In the genomic region with DNA sequence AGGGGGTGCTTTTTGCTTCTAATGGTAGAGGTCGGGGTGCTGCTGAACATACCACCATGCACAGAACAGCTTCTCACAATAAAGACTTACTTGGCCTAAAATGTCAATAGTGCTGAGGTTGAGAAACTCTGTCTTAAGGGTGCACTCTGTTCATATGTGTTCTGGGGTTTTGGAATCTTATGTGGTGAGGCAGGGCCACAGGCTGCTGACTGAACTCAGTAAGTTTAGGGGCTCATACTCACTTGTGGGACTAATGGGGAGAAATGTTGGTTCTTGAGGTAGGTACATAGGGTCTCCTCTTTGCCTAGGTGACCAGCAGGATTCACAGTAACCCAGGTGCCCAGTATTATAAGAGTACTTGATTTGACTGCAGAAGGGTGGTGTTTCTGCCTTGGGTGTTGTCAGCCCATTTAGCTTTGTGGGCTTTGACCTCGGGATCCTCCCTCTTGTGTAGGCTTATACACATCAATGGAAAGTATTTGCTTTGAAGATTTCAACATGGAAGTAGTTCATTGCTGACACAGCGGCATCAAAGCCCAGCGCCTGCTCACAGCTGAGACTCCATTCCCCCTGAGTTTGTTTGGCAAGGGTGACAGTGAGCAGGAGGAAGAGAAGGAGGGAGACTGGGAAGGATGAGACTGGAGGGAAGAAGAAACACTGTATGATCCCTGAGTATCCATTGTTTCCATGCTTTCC, we compare ENCODE assay signal across 14 cellular contexts. TPM values are rescaled to one million over a fixed set of nuclear protein-coding genes. Genes with fewer than 3 reads are reported as not detected.
DNase-seq lines count a peak whose midpoint lies in the region; ATAC-seq and TF ChIP-seq lines count a peak whose summit lies in the region.
"Had no signal": no experiment of that assay in that cellular context is flagged by ENCODE, and none has a peak within 500 bp of the region (broad histone marks: within the 10 kb centered on the region; RNA-seq: fewer than 3 reads in every experiment).

No MANE protein-coding gene starts in this region.

- no peaks in the 10 kb centered on the region for H3K9me2 ChIP-seq in Karpas-422 (replicated peaks; ENCODE audit: insufficient read depth, low read length)

- H3K23ac ChIP-seq in trophoblast cell (ENCODE audit: low read length) (no peak overlapping the region), neuronal stem cell (ENCODE audit: low read depth, low read length, poor library complexity) (no peak overlapping the region)

- H4K91ac ChIP-seq in trophoblast cell (ENCODE audit: low read depth, low read length) (no peak overlapping the region), neuronal stem cell (ENCODE audit: low read depth, low read length, poor library complexity) (no peak overlapping the region)

- DNase-seq in CD8-positive, alpha-beta T cell, result peak in 4 of 7 experiments; percentile 25 to 58 (median 40)
- DNase-seq in Karpas-422, result no peak
- DNase-seq in activated naive CD4-positive, alpha-beta T cell treated with anti-CD3 and anti-CD28 coated beads, Interleukin-2, amount 50 U/mL, for 72 hours (ENCODE audit: low spot score in 2 of 2), result no peak
- DNase-seq in trophoblast cell, result no peak
- no peak for DNase-seq in mesenteric fat pad (ENCODE audit: low spot score)
- no peak for DNase-seq in neuronal stem cell (ENCODE audit: low spot score)
- DNase-seq in foreskin melanocyte, result no peak
- DNase-seq: anterior cingulate cortex, H9, left lung, NCI-H187 treated with DMSO at 0.1 percent for 48 hours, pancreas, SJCRH30 had no signal

- no peak overlapping the region for H4K8ac ChIP-seq in trophoblast cell (ENCODE audit: low read depth, low read length)
- no peak overlapping the region for H4K8ac ChIP-seq in neuronal stem cell (ENCODE audit: low read depth, low read length)

- ATAC-seq in CD8-positive, alpha-beta T cell, result peak; percentile 51
- ATAC-seq in activated naive CD4-positive, alpha-beta T cell treated with anti-CD3 and anti-CD28 coated beads, Interleukin-2, amount 50 U/mL, for 72 hours, result peak; percentile 39 to 55
- ATAC-seq: activated CD4-positive, CD25-positive, alpha-beta regulatory T cell treated with anti-CD3 and anti-CD28 coated beads, Interleukin-2, amount 50 U/mL, for 24 hours; left lung; pancreas had no signal

- H3K9ac ChIP-seq in Karpas-422 (ENCODE audit: low read length) (no peak overlapping the region), trophoblast cell (ENCODE audit: low read length) (no peak overlapping the region), neuronal stem cell (ENCODE audit: low read depth, low read length, poor library complexity) (no peak overlapping the region)

- peaks cover 45% of the 10 kb centered on the region for H3K36me3 Mint-ChIP-seq in CD8-positive, alpha-beta T cell
- peaks cover 27 to 31% of the 10 kb centered on the region in 2 donors for H3K36me3 Mint-ChIP-seq in activated naive CD4-positive, alpha-beta T cell treated with anti-CD3 and anti-CD28 coated beads, Interleukin-2, amount 50 U/mL, for 72 hours

- peaks cover 3% of the 10 kb centered on the region; the same call in 1 of the 2 replicates for H4K20me1 ChIP-seq in Karpas-422 (ENCODE audit: insufficient read depth, low read depth, low read length)

- TF ChIP-seq CTCF in CD8-positive, alpha-beta T cell (IDR thresholded peaks at IDR 0.05), result no peak

- H2AFZ ChIP-seq in Karpas-422 (ENCODE audit: low read length), result no peak overlapping the region
- no peak overlapping the region for H2AFZ ChIP-seq in trophoblast cell (ENCODE audit: insufficient read depth, low read length, poor library complexity)
- no peak overlapping the region for H2AFZ ChIP-seq in neuronal stem cell (ENCODE audit: low read length)

- CTCF ChIA-PET in CD8-positive, alpha-beta T cell (lab: Charles Lee), result interaction anchor here (1.0 to 20.0 kb wide), 5 partner anchors 15 to 47 kb away, joined by 3 to 332 read pairs (median 4); a partner anchor contains a TSS

- H3K4me1 Mint-ChIP-seq in CD8-positive, alpha-beta T cell (ENCODE audit: low read depth), result peaks cover 72% of the 10 kb centered on the region

- H3K4me1 ChIP-seq in CD8-positive, alpha-beta T cell (ENCODE audit: insufficient read depth, low read length), result peaks cover 79% of the 10 kb centered on the region
- H3K4me1 ChIP-seq in Karpas-422 (ENCODE audit: low read length) (peaks cover 75% of the 10 kb centered on the region), trophoblast cell (ENCODE audit: control insufficient read depth in 1 of 2, insufficient read depth in 2 of 2, low read length in 2 of 2) (peaks cover 6 to 8% of the 10 kb centered on the region in 2 experiments), neuronal stem cell (ENCODE audit: control insufficient read depth in 2 of 2, insufficient read depth in 1 of 2, low read depth in 1 of 2, low read length in 2 of 2) (no peaks in the 10 kb centered on the region)
- H3K4me1 ChIP-seq: pancreas had no signal

- no peaks in the 10 kb centered on the region for H3K9me3 ChIP-seq in CD8-positive, alpha-beta T cell (ENCODE audit: low read length)
- no peaks in the 10 kb centered on the region for H3K9me3 ChIP-seq in Karpas-422 (ENCODE audit: low read length)
- H3K9me3 ChIP-seq in trophoblast cell (ENCODE audit: insufficient read depth, low read depth, low read length), result peaks cover 2% of the 10 kb centered on the region
- H3K9me3 ChIP-seq in neuronal stem cell (replicated peaks in 1 of 2; ENCODE audit: control insufficient read depth in 2 of 2, insufficient read depth in 1 of 2, low read depth in 1 of 2, low read length in 2 of 2), result no peaks in the 10 kb centered on the region
- H3K9me3 ChIP-seq: left lung, pancreas, SJCRH30 had no signal

- no peak overlapping the region for H2BK12ac ChIP-seq in trophoblast cell (ENCODE audit: low read length)
- no peak overlapping the region for H2BK12ac ChIP-seq in neuronal stem cell (ENCODE audit: low read length)

- no peaks in the 10 kb centered on the region for H3K27me3 ChIP-seq in CD8-positive, alpha-beta T cell (ENCODE audit: insufficient read depth, low read length)
- H3K27me3 ChIP-seq in Karpas-422 (ENCODE audit: low read length) (no peaks in the 10 kb centered on the region), trophoblast cell (ENCODE audit: insufficient read depth, low read length) (no peaks in the 10 kb centered on the region), neuronal stem cell (ENCODE audit: control insufficient read depth in 3 of 3, insufficient read depth in 3 of 3, low read depth in 1 of 3, low read length in 3 of 3) (no peaks in the 10 kb centered on the region)
- H3K27me3 ChIP-seq: left lung, pancreas, SJCRH30 had no signal

- H3K14ac ChIP-seq in trophoblast cell (ENCODE audit: low read length), result no peak overlapping the region
- no peak overlapping the region for H3K14ac ChIP-seq in neuronal stem cell (ENCODE audit: low read length)

- peak overlapping the region; percentile 5 for H3K4me3 ChIP-seq in CD8-positive, alpha-beta T cell (ENCODE audit: low read depth, low read length)
- H3K4me3 ChIP-seq in Karpas-422 (ENCODE audit: low read length) (no peak overlapping the region), trophoblast cell (ENCODE audit: low read depth, low read length) (no peak overlapping the region), neuronal stem cell (ENCODE audit: low read length in 2 of 2) (no peak overlapping the region)
- H3K4me3 ChIP-seq: left lung, pancreas, SJCRH30 had no signal

- H3K4me2 ChIP-seq in Karpas-422 (ENCODE audit: low read depth, low read length, poor library complexity, severe bottlenecking), result peak overlapping the region; percentile 85
- H3K4me2 ChIP-seq in trophoblast cell (ENCODE audit: low read length), result no peak overlapping the region
- H3K4me2 ChIP-seq in neuronal stem cell (ENCODE audit: insufficient read depth, low read length, poor library complexity, severe bottlenecking), result no peak overlapping the region

- peak overlapping the region; percentile 66 for H3K4me3 Mint-ChIP-seq in CD8-positive, alpha-beta T cell
- H3K4me3 Mint-ChIP-seq: H9 had no signal

- intact Hi-C loops in CD8-positive, alpha-beta T cell (cut with DNase I, micrococcal nuclease), result no loop called here

- H3K36me3 ChIP-seq in CD8-positive, alpha-beta T cell (ENCODE audit: insufficient read depth, low read length), result no peaks in the 10 kb centered on the region
- H3K36me3 ChIP-seq in Karpas-422 (ENCODE audit: insufficient read depth, low read length) (peaks cover 3% of the 10 kb centered on the region; the same call in 1 of the 2 replicates), trophoblast cell (ENCODE audit: control insufficient read depth in 1 of 2, insufficient read depth in 2 of 2, low read length in 2 of 2) (peaks cover 4 to 34% of the 10 kb centered on the region in 2 experiments), neuronal stem cell (replicated peaks in 1 of 2; ENCODE audit: control insufficient read depth in 2 of 2, insufficient read depth in 2 of 2, low read length in 2 of 2) (peaks cover under 1 to 21% of the 10 kb centered on the region in 2 donors)
- H3K36me3 ChIP-seq: pancreas, SJCRH30 had no signal

- H2AK5ac ChIP-seq in trophoblast cell (ENCODE audit: low read length) (peak overlapping the region; percentile 51), neuronal stem cell (ENCODE audit: low read depth, low read length) (no peak overlapping the region)

- H3K79me1 ChIP-seq in trophoblast cell (ENCODE audit: low read length), result no peaks in the 10 kb centered on the region
- H3K79me1 ChIP-seq in neuronal stem cell (ENCODE audit: low read depth, low read length), result no peaks in the 10 kb centered on the region

- no peaks in the 10 kb centered on the region for H3K9me3 Mint-ChIP-seq in CD8-positive, alpha-beta T cell
- no peaks in the 10 kb centered on the region for H3K9me3 Mint-ChIP-seq in activated naive CD4-positive, alpha-beta T cell treated with anti-CD3 and anti-CD28 coated beads, Interleukin-2, amount 50 U/mL, for 72 hours
- H3K9me3 Mint-ChIP-seq: H9 had no signal

- no peak overlapping the region for H2BK120ac ChIP-seq in trophoblast cell (ENCODE audit: insufficient read depth, low read length, poor library complexity)
- H2BK120ac ChIP-seq in neuronal stem cell (ENCODE audit: low read depth, low read length), result no peak overlapping the region

- no peak overlapping the region for H4K12ac ChIP-seq in trophoblast cell (ENCODE audit: low read depth, low read length)

- POLR2A ChIA-PET in CD8-positive, alpha-beta T cell (lab: Charles Lee), result interaction anchor here (0.7 to 3.7 kb wide), 3 partner anchors 8 to 22 kb away, joined by 3 to 15 read pairs (median 5); a partner anchor contains a TSS

- H3K79me2 ChIP-seq in Karpas-422 (ENCODE audit: low read length) (peaks cover 61% of the 10 kb centered on the region), trophoblast cell (ENCODE audit: control insufficient read depth, insufficient read depth, low read length, poor library complexity) (no peaks in the 10 kb centered on the region)

- no peak overlapping the region for H3K18ac ChIP-seq in trophoblast cell (ENCODE audit: low read length)
- H3K18ac ChIP-seq in neuronal stem cell (ENCODE audit: low read length), result no peak overlapping the region

- no peak overlapping the region for H3K4ac ChIP-seq in trophoblast cell (ENCODE audit: low read depth, low read length)
- no peak overlapping the region for H3K4ac ChIP-seq in neuronal stem cell (ENCODE audit: low read length)

- no CpG with 5 or more reads among the region's 4 CpGs for WGBS in trophoblast cell (ENCODE audit: extremely low coverage, insufficient coverage, insufficient read length)
- WGBS in neuronal stem cell (ENCODE audit: extremely low coverage in 2 of 2, insufficient read length in 2 of 2, insufficient replicate concordance in 1 of 2), 2 donors, result no CpG with 5 or more reads among the region's 4 CpGs

- H3K27ac ChIP-seq in CD8-positive, alpha-beta T cell (ENCODE audit: low read depth, low read length), result peak overlapping the region; percentile 1
- H3K27ac ChIP-seq in Karpas-422 (ENCODE audit: low read length) (peak overlapping the region; percentile 98), trophoblast cell (ENCODE audit: low read depth, low read length) (no peak overlapping the region), neuronal stem cell (replicated peaks; ENCODE audit: low read length) (no peak overlapping the region)
- H3K27ac ChIP-seq: left lung, pancreas, SJCRH30 had no signal

- no peaks in the 10 kb centered on the region for H3K27me3 Mint-ChIP-seq in CD8-positive, alpha-beta T cell (ENCODE audit: low read depth)

- peak overlapping the region; percentile 88 for H3K27ac Mint-ChIP-seq in CD8-positive, alpha-beta T cell
- H3K27ac Mint-ChIP-seq in activated naive CD4-positive, alpha-beta T cell treated with anti-CD3 and anti-CD28 coated beads, Interleukin-2, amount 50 U/mL, for 72 hours, result peak overlapping the region; percentile 78 to 86

- H2BK15ac ChIP-seq in neuronal stem cell (ENCODE audit: low read length), result no peak overlapping the region

- H2BK5ac ChIP-seq in trophoblast cell (ENCODE audit: low read depth, low read length, poor library complexity) (no peak overlapping the region), neuronal stem cell (ENCODE audit: low read length) (no peak overlapping the region)

RNA-seq across cellular contexts. Expression of a gene that starts 17.2 kb away (rescaled TPM):
- total RNA-seq in CD8-positive, alpha-beta T cell, result 100 to 1,000 TPM; 115 to 119 TPM
- total RNA-seq in Karpas-422 (2014; rRNA removed; shearing (Covaris generic); ENCODE audit: low replicate concordance), result 44.2 and 83.2 TPM in 2 replicates
- 10 to 100 TPM; 69.0 to 97.7 TPM for total RNA-seq in activated naive CD4-positive, alpha-beta T cell treated with anti-CD3 and anti-CD28 coated beads, Interleukin-2, amount 50 U/mL, for 72 hours
- 65.1 and 75.5 TPM in 2 replicates for polyA plus RNA-seq in trophoblast cell (2013)
- 264 TPM for total RNA-seq in mesenteric fat pad
- 9.0 TPM for polyA plus RNA-seq in neuronal stem cell (2013, experiment 1 of 2)
- 8.7 TPM for polyA plus RNA-seq in neuronal stem cell (2013, experiment 2 of 2)

RNA-seq across cellular contexts. Expression of a gene that starts 29.2 kb away (rescaled TPM):
- total RNA-seq in CD8-positive, alpha-beta T cell, result 10 to 100 TPM; 39.4 to 44.2 TPM
- 13.3 and 28.0 TPM in 2 replicates for total RNA-seq in Karpas-422 (2014; rRNA removed; shearing (Covaris generic); ENCODE audit: low replicate concordance)
- 10 to 100 TPM; 21.4 to 29.6 TPM for total RNA-seq in activated naive CD4-positive, alpha-beta T cell treated with anti-CD3 and anti-CD28 coated beads, Interleukin-2, amount 50 U/mL, for 72 hours
- 8.8 and 9.9 TPM in 2 replicates for polyA plus RNA-seq in trophoblast cell (2013)
- 12.3 TPM for total RNA-seq in mesenteric fat pad
- 11.8 TPM for polyA plus RNA-seq in neuronal stem cell (2013, experiment 1 of 2)
- 12.4 TPM for polyA plus RNA-seq in neuronal stem cell (2013, experiment 2 of 2)

RNA-seq across cellular contexts. Expression of a gene that starts 29.3 kb away (rescaled TPM):
- 10 to 100 TPM; 53.8 to 58.7 TPM for total RNA-seq in CD8-positive, alpha-beta T cell
- 43.9 and 44.6 TPM in 2 replicates for total RNA-seq in Karpas-422 (2014; rRNA removed; shearing (Covaris generic); ENCODE audit: low replicate concordance)
- 10 to 100 TPM; 33.7 to 80.2 TPM for total RNA-seq in activated naive CD4-positive, alpha-beta T cell treated with anti-CD3 and anti-CD28 coated beads, Interleukin-2, amount 50 U/mL, for 72 hours
- polyA plus RNA-seq in trophoblast cell (2013), result 32.7 and 33.3 TPM in 2 replicates
- total RNA-seq in mesenteric fat pad, result 35.7 TPM
- 29.2 TPM for polyA plus RNA-seq in neuronal stem cell (2013, experiment 1 of 2)
- polyA plus RNA-seq in neuronal stem cell (2013, experiment 2 of 2), result 27.7 TPM

RNA-seq across cellular contexts. Expression of a gene that starts 36.3 kb away (rescaled TPM):
- total RNA-seq in CD8-positive, alpha-beta T cell, result 1 to 10 TPM; 5.1 to 6.0 TPM
- total RNA-seq in Karpas-422 (2014; rRNA removed; shearing (Covaris generic); ENCODE audit: low replicate concordance), result 8.7 and 14.3 TPM in 2 replicates
- total RNA-seq in activated naive CD4-positive, alpha-beta T cell treated with anti-CD3 and anti-CD28 coated beads, Interleukin-2, amount 50 U/mL, for 72 hours, result 1 to 10 TPM; 9.7 to 9.8 TPM
- 22.1 and 24.6 TPM in 2 replicates for polyA plus RNA-seq in trophoblast cell (2013)
- total RNA-seq in mesenteric fat pad, result 40.2 TPM
- polyA plus RNA-seq in neuronal stem cell (2013, experiment 1 of 2), result 5.4 TPM
- polyA plus RNA-seq in neuronal stem cell (2013, experiment 2 of 2), result 5.7 TPM

RNA-seq across cellular contexts. Expression of a gene that starts 45.6 kb away (rescaled TPM):
- total RNA-seq in CD8-positive, alpha-beta T cell, result not detected
- total RNA-seq in Karpas-422 (2014; rRNA removed; shearing (Covaris generic); ENCODE audit: low replicate concordance), result not detected in 2 replicates
- total RNA-seq in activated naive CD4-positive, alpha-beta T cell treated with anti-CD3 and anti-CD28 coated beads, Interleukin-2, amount 50 U/mL, for 72 hours, result under 1 TPM; 0.43 to 0.48 TPM
- polyA plus RNA-seq in trophoblast cell (2013), result 30.4 and 31.7 TPM in 2 replicates
- total RNA-seq in mesenteric fat pad, result 0.71 TPM
- polyA plus RNA-seq in neuronal stem cell (2013, experiment 1 of 2), result 0.15 TPM
- 0.12 TPM for polyA plus RNA-seq in neuronal stem cell (2013, experiment 2 of 2)

Comparison
In these comparisons a context has a peak if more than half of its experiments do, and no peak if none do; other contexts are left out.
1. DNase-seq: peak in CD8-positive, alpha-beta T cell (4 of 7); none in Karpas-422 (single experiment), activated naive CD4-positive, alpha-beta T cell treated with anti-CD3 and anti-CD28 coated beads, Interleukin-2, amount 50 U/mL, for 72 hours (0 of 2), trophoblast cell (0 of 2), mesenteric fat pad (single experiment), neuronal stem cell (single experiment) and foreskin melanocyte (single experiment).
2. H3K27ac ChIP-seq: peak in CD8-positive, alpha-beta T cell (single experiment) and Karpas-422 (single experiment); none in trophoblast cell (single experiment) and neuronal stem cell (single experiment).